25 cellular contexts compared by ENCODE assay signal in genomic region chr15:51195459-51195858, GRCh38.
"Had no signal": no experiment of that assay in that cellular context is flagged by ENCODE, and none has a peak within 500 bp of the region (broad histone marks: within the 10 kb centered on the region; RNA-seq: fewer than 3 reads in every experiment).

No MANE protein-coding gene starts in this region.

- H3K27ac ChIP-seq: brain microvascular endothelial cell, heart right ventricle, neutrophil, parathyroid adenoma, right atrium auricular region, upper lobe of left lung, vagina, VCaP had no signal

- FAIRE-seq: astrocyte, endothelial cell of umbilical vein, TTC549 had no signal

- H3K9me3 ChIP-seq: heart right ventricle, neutrophil, right atrium auricular region, upper lobe of left lung, vagina had no signal

- ATAC-seq: esophagus mucosa; heart right ventricle; stimulated activated naive CD8-positive, alpha-beta T cell treated with anti-CD3 and anti-CD28 coated beads, Interleukin-15, Interleukin-2, amounts not matched to agents 100 U/mL and 50 U/mL, for 24 hours had no signal

- DNase-seq: activated CD4-positive, alpha-beta memory T cell treated with anti-CD3 and anti-CD28 coated beads for 36 hours; activated CD4-positive, alpha-beta T cell treated with anti-CD3 and anti-CD28 coated beads for 48 hours; activated CD8-positive, alpha-beta memory T cell treated with anti-CD3 and anti-CD28 coated beads, Interleukin-2, amount 50 U/mL, for 4 hours; activated effector memory CD4-positive, alpha-beta T cell treated with anti-CD3 and anti-CD28 coated beads, Interleukin-2, amount 50 U/mL, for 16 hours; activated naive CD4-positive, alpha-beta T cell treated with anti-CD3 and anti-CD28 coated beads for 36 hours; activated naive CD8-positive, alpha-beta T cell treated with anti-CD3 and anti-CD28 coated beads for 36 hours; activated T-cell treated with anti-CD3 and anti-CD28 coated beads, Interleukin-2, amount 50 U/mL, for 1 hour; brain microvascular endothelial cell; caudate nucleus; heart right ventricle; naive B cell; nephron progenitor cell; stimulated activated CD4-positive, alpha-beta T cell treated with anti-CD3 and anti-CD28 coated beads, Interleukin-2, amount 100 ng/mL, for 48 hours; stimulated activated naive CD8-positive, alpha-beta T cell treated with anti-CD3 and anti-CD28 coated beads, Interleukin-15, Interleukin-2, amounts not matched to agents 100 U/mL and 50 U/mL, for 24 hours; T-helper 9 cell; upper lobe of left lung had no signal

- H3K4me1 ChIP-seq: parathyroid adenoma had no signal

- H3K36me3 ChIP-seq: brain microvascular endothelial cell, heart right ventricle, neutrophil, right atrium auricular region, upper lobe of left lung, vagina had no signal

- H3K4me3 ChIP-seq: heart right ventricle, right atrium auricular region, upper lobe of left lung, vagina had no signal

- H3K27me3 ChIP-seq: brain microvascular endothelial cell, neutrophil, right atrium auricular region, upper lobe of left lung, vagina had no signal
